In genomic region chr6:170101281-170102035, GRCh38 we compare ENCODE assay signal across 21 cellular contexts.
A peak's percentile ranks its signal among the peaks of the same experiment; 100 is the strongest.
DNase-seq lines count a peak whose midpoint lies in the region; ATAC-seq, FAIRE-seq and TF ChIP-seq lines count a peak whose summit lies in the region.
"Had no signal": no experiment of that assay in that cellular context is flagged by ENCODE, and none has a peak within 500 bp of the region (broad histone marks: within the 10 kb centered on the region; RNA-seq: fewer than 3 reads in every experiment).

No MANE protein-coding gene starts in this region.

- H2BK120ac ChIP-seq in H1 (replicated peaks; ENCODE audit: low read depth, low read length) = no peak overlapping the region

- CTCF ChIA-PET in H1 (lab: Charles Lee; ENCODE audit: partially characterized antibody) = no interaction called here

- no peak overlapping the region for H3K9ac ChIP-seq in H1 (replicated peaks in 1 of 4; ENCODE audit: extremely low read depth in 1 of 4, low read depth in 3 of 4, low read length in 3 of 4)
- H3K9ac ChIP-seq: BLaER1 treated with 17β-estradiol and CSF1 and Interleukin-3, amounts not matched to agents 10 nM and 100 nM had no signal

- intact Hi-C loops in Right ventricle myocardium inferior (cut with DNase I) (no loop called here), left cardiac atrium (cut with DNase I) (no loop called here)

- H3K4me2 ChIP-seq in H1 (ENCODE audit: insufficient read depth in 1 of 2, low read depth in 2 of 2, low read length in 2 of 2) (no peak overlapping the region), osteoblast (ENCODE audit: insufficient read depth, low read length) (no peak overlapping the region)

- no peaks in the 10 kb centered on the region for H3K79me1 ChIP-seq in H1 (ENCODE audit: low read depth, low read length)

- H3K4me3 ChIP-seq in H1 (ENCODE audit: extremely low read depth in 1 of 4, insufficient read depth in 2 of 4, low read depth in 3 of 4, low read length in 4 of 4) (no peak overlapping the region), osteoblast (ENCODE audit: insufficient read depth, low read length) (no peak overlapping the region), upper lobe of left lung (no peak overlapping the region), BE2C (ENCODE audit: low read depth, low read length) (no peak overlapping the region)
- H3K4me3 ChIP-seq: BLaER1 treated with 17β-estradiol and CSF1 and Interleukin-3, amounts not matched to agents 10 nM and 100 nM; cardiac muscle cell; gastrocnemius medialis; MG63 had no signal

- peaks cover 0 to 6% (median 1%) of the 10 kb centered on the region in 4 experiments; a peak in 1 of 7 replicates for H3K4me1 ChIP-seq in H1 (replicated peaks in 1 of 4; ENCODE audit: control insufficient read depth in 3 of 4, insufficient read depth in 4 of 4, low read length in 3 of 4)
- no peaks in the 10 kb centered on the region for H3K4me1 ChIP-seq in osteoblast (ENCODE audit: insufficient read depth, low read length)
- no peaks in the 10 kb centered on the region for H3K4me1 ChIP-seq in upper lobe of left lung
- no peaks in the 10 kb centered on the region; the same call in none of the 2 replicates for H3K4me1 ChIP-seq in BE2C

- no peak overlapping the region for H2AK5ac ChIP-seq in H1 (ENCODE audit: low read depth, low read length)

- ATAC-seq in Right ventricle myocardium inferior (no peak), left cardiac atrium (no peak), upper lobe of left lung (ENCODE audit: low FRiP score in 2 of 2) (peak in 1 of 2 donors; percentile 34), GM21717 (IDR thresholded peaks at IDR 0.05; ENCODE audit: unreplicated experiment) (no peak)
- ATAC-seq: esophagus mucosa, gastrocnemius medialis, T-cell had no signal

- H3K56ac ChIP-seq in H1 (replicated peaks; ENCODE audit: insufficient read length, low read depth, low read length) = no peak overlapping the region

- H2AFZ ChIP-seq in H1 (ENCODE audit: low read length) (no peak overlapping the region; the same call in 1 of the 2 replicates), osteoblast (ENCODE audit: low read length) (no peak overlapping the region)

- H4K20me1 ChIP-seq in H1 (replicated peaks in 1 of 2; ENCODE audit: control insufficient read depth in 1 of 2, insufficient read depth in 2 of 2, low read length in 2 of 2) = no peaks in the 10 kb centered on the region
- no peaks in the 10 kb centered on the region for H4K20me1 ChIP-seq in osteoblast (ENCODE audit: insufficient read depth, low read length)
- H4K20me1 ChIP-seq: BLaER1 treated with 17β-estradiol and CSF1 and Interleukin-3, amounts not matched to agents 10 nM and 100 nM had no signal

- H3K79me2 ChIP-seq in H1 (ENCODE audit: control insufficient read depth in 1 of 2, insufficient read depth in 2 of 2, low read length in 2 of 2) = no peaks in the 10 kb centered on the region
- H3K79me2 ChIP-seq in osteoblast (ENCODE audit: insufficient read depth, low read length) = no peaks in the 10 kb centered on the region

- no peak overlapping the region for H3K23ac ChIP-seq in H1 (ENCODE audit: insufficient read length)

- 0 out of 2 replicates have a peak overlapping the region, but pooled peaks have one; percentile 29 for H2BK15ac ChIP-seq in H1 (ENCODE audit: low read length)

- no peak overlapping the region for H3K27ac ChIP-seq in H1 (ENCODE audit: low read depth, low read length)
- H3K27ac ChIP-seq in osteoblast (ENCODE audit: low read depth, low read length) = no peak overlapping the region
- no peak overlapping the region for H3K27ac ChIP-seq in upper lobe of left lung
- H3K27ac ChIP-seq: BLaER1 treated with 17β-estradiol and CSF1 and Interleukin-3, amounts not matched to agents 10 nM and 100 nM; cardiac muscle cell; gastrocnemius medialis had no signal

- POLR2A ChIA-PET in H1 (lab: Charles Lee; ENCODE audit: partially characterized antibody) = no interaction called here

- H2BK20ac ChIP-seq in H1 (ENCODE audit: low read length) = peak overlapping the region; percentile 55; the same call in 1 of the 2 replicates

- TF ChIP-seq CTCF in H1 (IDR thresholded peaks at IDR 0.05; ENCODE audit: control extremely low read depth in 1 of 3, insufficient read depth in 1 of 3, low read depth in 1 of 3, low read length in 3 of 3) (no peak), osteoblast (IDR thresholded peaks at IDR 0.05; ENCODE audit: extremely low read depth, low read depth, low read length) (no peak), upper lobe of left lung (IDR thresholded peaks at IDR 0.05) (no peak), BE2C (IDR thresholded peaks at IDR 0.05; ENCODE audit: low read depth, low read length) (no peak)

- no peak for FAIRE-seq in H1 (lab: Jason Lieb, UNC)
- FAIRE-seq: TTC549 had no signal

- peak overlapping the region; percentile 54 for H4K91ac ChIP-seq in H1 (replicated peaks; ENCODE audit: insufficient read length, low read length)

- H3K18ac ChIP-seq in H1 (ENCODE audit: extremely low read depth, low read length) = no peak overlapping the region

- no peak overlapping the region for H3K14ac ChIP-seq in H1 (ENCODE audit: insufficient read length)

- H2BK12ac ChIP-seq in H1 (ENCODE audit: low read depth, low read length) = no peak overlapping the region

- H3K23me2 ChIP-seq in H1 (ENCODE audit: low read depth, low read length) = no peaks in the 10 kb centered on the region

- DNase-seq in Right ventricle myocardium inferior (ENCODE audit: missing footprints) (peak; percentile 26), left cardiac atrium (no peak), H1 (ENCODE audit: low read depth in 1 of 2, low spot score in 2 of 2) (peak in 1 of 2 experiments; percentile 38), osteoblast (ENCODE audit: insufficient read length, low spot score, missing footprints) (peak; percentile 70), upper lobe of left lung (peak; percentile 19 to 56), nucleus accumbens (lab: John Stamatoyannopoulos, UW) (no peak), BE2C (no peak)
- DNase-seq: amygdala; effector CD4-positive, alpha-beta T cell; kidney glomerular epithelial cell; MG63; nephron progenitor cell; stimulated activated CD4-positive, alpha-beta T cell treated with anti-CD3 and anti-CD28 coated beads, Interleukin-12 subunit alpha, Interleukin-12 subunit beta, amount 100 ng/mL, for 4 hours; substantia nigra had no signal

- no peak overlapping the region for H4K5ac ChIP-seq in H1 (ENCODE audit: insufficient read length, low read depth, low read length)

- H3K4ac ChIP-seq in H1 (replicated peaks; ENCODE audit: insufficient read length, low read depth, low read length) = peak overlapping the region; percentile 91

- H4K8ac ChIP-seq in H1 (ENCODE audit: extremely low read depth, insufficient read depth, low read length) = no peak overlapping the region

- no peak for TF ChIP-seq POLR2A in H1 (IDR thresholded peaks at IDR 0.05; ENCODE audit: control extremely low read depth in 1 of 2, low read depth in 2 of 2, low read length in 2 of 2)
- no peak for TF ChIP-seq POLR2A in upper lobe of left lung (IDR thresholded peaks at IDR 0.05)

- H3K36me3 ChIP-seq in H1 (ENCODE audit: control insufficient read depth in 2 of 4, insufficient read depth in 4 of 4, low read length in 3 of 4) = no peaks in the 10 kb centered on the region
- no peaks in the 10 kb centered on the region for H3K36me3 ChIP-seq in osteoblast (ENCODE audit: insufficient read depth, low read length)
- H3K36me3 ChIP-seq in upper lobe of left lung = no peaks in the 10 kb centered on the region
- no peaks in the 10 kb centered on the region for H3K36me3 ChIP-seq in BE2C
- H3K36me3 ChIP-seq: BLaER1 treated with 17β-estradiol and CSF1 and Interleukin-3, amounts not matched to agents 10 nM and 100 nM; cardiac muscle cell; gastrocnemius medialis; MG63 had no signal

- no peak for TF ChIP-seq RAD21 in H1 (IDR thresholded peaks at IDR 0.05 in 1 of 2, conservative IDR thresholded peaks at IDR 0.05 in 1 of 2; ENCODE audit: low read depth in 2 of 2, low read length in 2 of 2)

- no peaks in the 10 kb centered on the region for H3K27me3 ChIP-seq in H1 (replicated peaks in 1 of 4; ENCODE audit: control insufficient read depth in 3 of 4, extremely low read depth in 1 of 4, insufficient read depth in 3 of 4, low read length in 3 of 4)
- no peaks in the 10 kb centered on the region for H3K27me3 ChIP-seq in osteoblast (ENCODE audit: insufficient read depth, low read length)
- H3K27me3 ChIP-seq in upper lobe of left lung = no peaks in the 10 kb centered on the region
- H3K27me3 ChIP-seq in BE2C = no peaks in the 10 kb centered on the region
- H3K27me3 ChIP-seq: cardiac muscle cell, gastrocnemius medialis, MG63 had no signal

- H3K9me3 ChIP-seq in H1 (ENCODE audit: insufficient read depth in 2 of 2, low read depth in 1 of 2, low read length in 1 of 2) (peaks cover 0 to 3% of the 10 kb centered on the region in 2 experiments; a peak in 1 of 4 replicates), osteoblast (ENCODE audit: low read depth, low read length) (no peaks in the 10 kb centered on the region), upper lobe of left lung (no peaks in the 10 kb centered on the region), BE2C (no peaks in the 10 kb centered on the region)
- H3K9me3 ChIP-seq: gastrocnemius medialis, MG63 had no signal

- no peak overlapping the region for H2BK5ac ChIP-seq in H1 (ENCODE audit: low read depth, low read length)

- no peak for TF ChIP-seq EP300 in H1 (IDR thresholded peaks at IDR 0.05; ENCODE audit: borderline replicate concordance in 1 of 2, low read depth in 2 of 2, low read length in 2 of 2)
- no peak for TF ChIP-seq EP300 in upper lobe of left lung (IDR thresholded peaks at IDR 0.05)

- WGBS in H1 (ENCODE audit: extremely low coverage in 1 of 2, insufficient coverage in 1 of 2, insufficient read length in 1 of 2, insufficient replicate concordance in 2 of 2, low coverage in 1 of 2, low lambda C conversion rate in 2 of 2, missing lambda C conversion rate in 1 of 2), 2 experiments = 90% methylated on average over 17 of the region's 17 CpGs; no CpG with 5 or more reads in 1 of the 2 experiments
- 90 to 92% methylated on average over 10 to 17 of the region's 17 CpGs for WGBS in upper lobe of left lung, 2 donors

TF ChIP-seq in H1, 55 proteins besides CTCF, POLR2A, EP300 and RAD21:
- TF ChIP-seq SIN3A (conservative IDR thresholded peaks at IDR 0.05 in 1 of 2, IDR thresholded peaks at IDR 0.05 in 1 of 2; ENCODE audit: low read depth in 1 of 2, low read length in 2 of 2) (no peak), HDAC6 (IDR thresholded peaks at IDR 0.05; ENCODE audit: low read depth, low read length) (no peak), E2F6 (IDR thresholded peaks at IDR 0.05) (no peak), BRCA1 (IDR thresholded peaks at IDR 0.05; ENCODE audit: low read depth, low read length) (no peak), FOSL1 (IDR thresholded peaks at IDR 0.05; ENCODE audit: insufficient read depth, low read depth, low read length) (no peak), SP2 (IDR thresholded peaks at IDR 0.05; ENCODE audit: low read length) (no peak)

Comparison
In these comparisons a context has a peak if more than half of its experiments do, and no peak if none do; other contexts are left out.
1. DNase-seq: peak in Right ventricle myocardium inferior (single experiment), osteoblast (single experiment) and upper lobe of left lung (2 of 2); none in left cardiac atrium (single experiment), nucleus accumbens (0 of 56) and BE2C (single experiment).